ENCODE assay signal across 1 cellular context in the genomic region with DNA sequence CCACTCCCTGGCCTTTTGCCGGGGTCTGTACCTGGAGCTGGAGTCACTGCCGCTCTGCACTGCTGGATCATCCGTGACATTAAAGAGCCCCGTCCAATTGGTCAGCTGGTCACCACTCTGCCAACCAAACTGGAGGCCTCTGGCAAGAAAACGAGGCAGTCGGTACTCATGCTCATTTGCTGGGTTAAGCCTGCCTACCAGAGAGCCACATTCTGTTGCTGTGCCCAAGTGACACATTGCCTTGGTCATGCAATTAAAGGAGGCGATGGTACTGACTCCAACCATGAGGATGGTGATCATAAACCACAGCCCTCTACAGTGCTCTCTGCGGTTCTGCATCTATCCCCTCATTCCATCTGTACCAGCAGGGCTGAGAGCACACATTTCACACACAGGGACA.
TF ChIP-seq lines count a peak whose summit lies in the region.

No MANE protein-coding gene starts in this region.

TF ChIP-seq in endothelial cell of umbilical vein, 7 proteins besides CTCF, POLR2A, EP300 and RAD21:
- no peak for TF ChIP-seq POLR2AphosphoS5 (IDR thresholded peaks at IDR 0.05; ENCODE audit: insufficient read depth, low read depth, low read length)
- TF ChIP-seq MYC (IDR thresholded peaks at IDR 0.05; ENCODE audit: low read depth, low read length) = no peak
- TF ChIP-seq EZH2 (IDR thresholded peaks at IDR 0.05; ENCODE audit: borderline replicate concordance, low read depth, low read length, severe bottlenecking) = no peak
- no peak for TF ChIP-seq FOS (IDR thresholded peaks at IDR 0.05; ENCODE audit: borderline replicate concordance, insufficient read depth, low read length)
- no peak for TF ChIP-seq JUN (IDR thresholded peaks at IDR 0.05; ENCODE audit: borderline replicate concordance, insufficient read depth, insufficient read length, low read depth)
- TF ChIP-seq MAX (IDR thresholded peaks at IDR 0.05; ENCODE audit: insufficient read depth, insufficient read length) = no peak
TF ChIP-seq in endothelial cell of umbilical vein: peak in this region for 0.
